ENCODE assay signal across 8 cellular contexts in the genomic region with DNA sequence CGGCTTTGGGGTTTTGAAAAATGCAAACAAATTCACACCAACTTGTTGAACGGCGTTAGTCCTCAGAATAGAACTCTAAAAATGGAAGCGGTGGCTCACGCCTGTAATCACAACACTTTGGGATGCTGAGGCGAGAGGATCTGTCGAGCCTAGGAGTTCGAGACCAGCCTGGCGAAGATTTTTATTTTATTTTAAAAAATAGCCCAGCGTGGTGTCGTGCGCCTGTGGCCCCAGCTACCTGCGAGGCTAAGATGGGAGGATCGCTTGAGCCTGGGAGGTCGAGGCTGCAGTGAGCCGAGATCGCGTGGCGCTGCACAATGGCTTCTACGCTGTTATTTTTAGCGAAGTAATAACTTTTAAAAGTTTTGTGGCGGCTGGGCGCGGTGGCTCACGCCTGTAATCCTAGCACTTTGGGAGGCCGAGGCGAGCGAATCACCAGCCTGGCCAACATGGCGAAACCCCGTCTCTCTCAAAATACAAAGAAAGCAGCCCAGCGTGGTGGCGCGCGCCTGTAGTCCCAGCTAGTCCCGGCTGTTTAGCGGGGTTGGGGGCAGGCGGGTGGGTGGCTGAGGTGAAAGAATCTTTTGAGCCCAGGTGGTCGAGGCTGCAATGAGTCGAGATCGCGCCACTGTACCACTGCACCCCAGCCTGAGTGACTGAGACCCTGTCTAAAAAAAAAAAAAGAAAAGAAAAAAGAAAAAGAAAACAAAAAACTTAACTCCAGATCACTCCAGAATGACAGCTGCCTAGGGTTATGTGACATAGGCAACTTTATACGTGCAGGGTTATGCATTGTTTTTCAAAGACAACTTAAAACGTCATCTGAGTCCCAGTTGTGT. TPM values are rescaled to one million over a fixed set of nuclear protein-coding genes. Genes with fewer than 3 reads are reported as not detected.
DNase-seq lines count a peak whose midpoint lies in the region; ATAC-seq and TF ChIP-seq lines count a peak whose summit lies in the region.

No MANE protein-coding gene starts in this region.

- H3K27ac ChIP-seq in BLaER1: peak overlapping the region; percentile 98
- H3K27ac ChIP-seq in MM.1S (ENCODE audit: low read length): peak overlapping the region; percentile 74; the same call in 1 of the 2 replicates
- H3K27ac ChIP-seq in cardiac muscle cell: peak overlapping the region; percentile 75
- peak overlapping the region; percentile 100 for H3K27ac ChIP-seq in psoas muscle

- H3K4me1 ChIP-seq in BLaER1 (peaks cover 63% of the 10 kb centered on the region), MM.1S (ENCODE audit: low read length) (no peaks in the 10 kb centered on the region), cardiac muscle cell (ENCODE audit: low read depth) (peaks cover 3% of the 10 kb centered on the region), psoas muscle (peaks cover 42% of the 10 kb centered on the region)

- H2AFZ ChIP-seq in MM.1S (ENCODE audit: low read length): peak overlapping the region; percentile 67; the same call in 1 of the 2 replicates

- H3K27me3 ChIP-seq in BLaER1 (no peaks in the 10 kb centered on the region), MM.1S (replicated peaks; ENCODE audit: insufficient read depth, low read length) (no peaks in the 10 kb centered on the region), cardiac muscle cell (no peaks in the 10 kb centered on the region), psoas muscle (ENCODE audit: insufficient read depth in 3 of 3, low read length in 2 of 3) (no peaks in the 10 kb centered on the region)

- no peaks in the 10 kb centered on the region for H3K9me3 ChIP-seq in BLaER1
- H3K9me3 ChIP-seq in MM.1S (replicated peaks; ENCODE audit: insufficient read depth, low read length): no peaks in the 10 kb centered on the region
- no peaks in the 10 kb centered on the region for H3K9me3 ChIP-seq in cardiac muscle cell (ENCODE audit: low read depth)
- H3K9me3 ChIP-seq in psoas muscle: no peaks in the 10 kb centered on the region

- no peaks in the 10 kb centered on the region for H3F3A ChIP-seq in MM.1S (ENCODE audit: insufficient read depth, low read length)

- intact Hi-C loops in psoas muscle (cut with DNase I): loop anchor here (5.0 kb wide), 2 partner anchors 34 to 104 kb away; a partner anchor contains a TSS

- peaks cover 30% of the 10 kb centered on the region for H3K36me3 ChIP-seq in BLaER1
- H3K36me3 ChIP-seq in MM.1S (replicated peaks; ENCODE audit: insufficient read depth, low read length): no peaks in the 10 kb centered on the region
- peaks cover 4% of the 10 kb centered on the region for H3K36me3 ChIP-seq in cardiac muscle cell
- peaks cover 8 to 31% of the 10 kb centered on the region in 2 donors for H3K36me3 ChIP-seq in psoas muscle (ENCODE audit: insufficient read depth in 1 of 2, low read depth in 1 of 2)

- 5 to 12% (median 9%) methylated on average over 43 of the region's 43 CpGs for WGBS in psoas muscle, 3 donors

- no peaks in the 10 kb centered on the region for H3K9me2 ChIP-seq in MM.1S (replicated peaks; ENCODE audit: insufficient read depth, low read length)

- H3K4me2 ChIP-seq in BLaER1 (peak overlapping the region; percentile 83), MM.1S (ENCODE audit: low read depth, low read length) (peak overlapping the region; percentile 65)

- H3K79me2 ChIP-seq in MM.1S (ENCODE audit: low read length): peaks cover 6% of the 10 kb centered on the region; the same call in 1 of the 2 replicates

- H4K20me1 ChIP-seq in BLaER1: peaks cover 20% of the 10 kb centered on the region; the same call in 1 of the 2 replicates
- H4K20me1 ChIP-seq in MM.1S (ENCODE audit: insufficient read depth, low read length): no peaks in the 10 kb centered on the region

- H3K4me3 ChIP-seq in BLaER1 (peak overlapping the region; percentile 92), MM.1S (ENCODE audit: low read length) (peak overlapping the region; percentile 72), cardiac muscle cell (peak overlapping the region; percentile 61), psoas muscle (peak overlapping the region; percentile 97)

- TF ChIP-seq CTCF in MM.1S (IDR thresholded peaks at IDR 0.05; ENCODE audit: low read length) (no peak), cardiac muscle cell (IDR thresholded peaks at IDR 0.05; ENCODE audit: low read depth, low read length) (no peak), psoas muscle (IDR thresholded peaks at IDR 0.05) (no peak)

- DNase-seq in MM.1S: no peak
- peak; percentile 33 for DNase-seq in activated gamma-delta T cell treated with Interleukin-2 at 50 U/mL for 16 hours
- DNase-seq in cardiac muscle cell (ENCODE audit: low read depth in 1 of 2, low spot score in 1 of 2): peak in 1 of 2 donors; percentile 58
- peak in 1 of 2 donors; percentile 31 for DNase-seq in psoas muscle
- no peak for DNase-seq in HPDE6-E6E7 (ENCODE audit: extremely low spot score)
- DNase-seq in SW480 (ENCODE audit: low spot score): no peak

- ATAC-seq in GM21528 (IDR thresholded peaks at IDR 0.05; ENCODE audit: low FRiP score, unreplicated experiment) (peak; percentile 27), psoas muscle (peak; percentile 26 to 67 (median 60))

- H3K9ac ChIP-seq in BLaER1: peak overlapping the region; percentile 96
- H3K9ac ChIP-seq in MM.1S (ENCODE audit: low read length): peak overlapping the region; percentile 78

RNA-seq across cellular contexts. Expression of a gene that starts 0.8 kb away (rescaled TPM):
- total RNA-seq in cardiac muscle cell: 33.6 and 55.7 TPM in 2 replicates
- polyA plus RNA-seq in cardiac muscle cell: 42.0 and 91.1 TPM in 2 replicates
- 1,000 to 10,000 TPM in 2 of 4 donors, 100 to 1,000 TPM in 2; 117 to 1,975 (median 1,047) TPM for total RNA-seq in psoas muscle
- polyA plus RNA-seq in psoas muscle: 1,000 to 10,000 TPM in 1 of 3 donors, 100 to 1,000 TPM in 2; 418 to 3,967 (median 710) TPM

RNA-seq across cellular contexts. Expression of a gene that starts 25.4 kb away (rescaled TPM):
- 6.7 and 9.4 TPM in 2 replicates for total RNA-seq in cardiac muscle cell
- 5.6 and 6.5 TPM in 2 replicates for polyA plus RNA-seq in cardiac muscle cell
- 10 to 100 TPM in 1 of 4 donors, 1 to 10 TPM in 3; 3.3 to 10.9 (median 4.1) TPM for total RNA-seq in psoas muscle
- 1 to 10 TPM; 2.4 to 7.6 (median 5.6) TPM for polyA plus RNA-seq in psoas muscle
